ENCODE assay signal across 3 cellular contexts in the genomic region with DNA sequence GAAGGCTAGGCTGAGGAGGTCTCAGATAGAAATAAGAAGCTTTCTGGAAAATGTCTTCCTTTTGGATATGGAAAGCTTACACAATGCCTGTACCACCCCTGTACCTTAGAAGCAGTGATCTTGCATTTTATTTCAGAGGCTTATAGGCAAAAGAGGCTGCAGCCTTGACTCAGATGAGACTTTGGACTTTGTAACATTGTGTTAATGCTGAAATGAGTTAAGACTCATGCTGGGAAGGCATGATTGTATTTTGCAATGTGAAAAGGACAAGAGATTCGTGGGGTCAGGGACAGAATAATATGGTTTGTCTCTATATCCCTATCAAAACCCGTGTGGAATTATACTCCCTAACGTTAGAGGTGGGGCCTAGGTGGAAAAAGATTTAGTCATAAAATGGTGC. TPM values are rescaled to one million over a fixed set of nuclear protein-coding genes. Genes with fewer than 3 reads are reported as not detected.
"Had no signal": no experiment of that assay in that cellular context is flagged by ENCODE, and none has a peak within 500 bp of the region (broad histone marks: within the 10 kb centered on the region; RNA-seq: fewer than 3 reads in every experiment).

No MANE protein-coding gene starts in this region.

RNA-seq across cellular contexts. Expression of a gene that starts 53.7 kb away (rescaled TPM):
- total RNA-seq: esophagus muscularis mucosa, fibroblast of villous mesenchyme, frontal cortex had no signal
